Comparison of ENCODE assay signal across 9 cellular contexts in genomic region chr6:72084992-72085569, GRCh38.
A peak's percentile ranks its signal among the peaks of the same experiment; 100 is the strongest.
DNase-seq lines count a peak whose midpoint lies in the region; ATAC-seq and TF ChIP-seq lines count a peak whose summit lies in the region.
"Had no signal": no experiment of that assay in that cellular context is flagged by ENCODE, and none has a peak within 500 bp of the region (broad histone marks: within the 10 kb centered on the region; RNA-seq: fewer than 3 reads in every experiment).

No MANE protein-coding gene starts in this region.

- intact Hi-C loops in heart left ventricle (cut with DNase I) (loop anchor here in 9 of 10 donors (2.0 to 10.0 kb wide), 6 partner anchors 460 to 700 kb away; no protein-coding TSS in a partner anchor), Right ventricle myocardium inferior (cut with DNase I) (loop anchor here (5.0 kb wide), 1 partner anchor 548 kb away; no protein-coding TSS in a partner anchor), Panc1 (cut with micrococcal nuclease; ENCODE audit: unreplicated experiment) (loop anchor here (1.0 to 10.0 kb wide), 3 partner anchors 463 to 700 kb away; no protein-coding TSS in a partner anchor)

- no peak for TF ChIP-seq POLR2A in heart left ventricle (IDR thresholded peaks at IDR 0.05)

- ATAC-seq in heart left ventricle: no peak
- no peak for ATAC-seq in Right ventricle myocardium inferior
- ATAC-seq in Panc1: no peak
- ATAC-seq in stimulated activated naive CD8-positive, alpha-beta T cell treated with anti-CD3 and anti-CD28 coated beads, Interleukin-15, Interleukin-2, amounts not matched to agents 100 U/mL and 50 U/mL, for 24 hours: no peak
- ATAC-seq in GM19023 (IDR thresholded peaks at IDR 0.05; ENCODE audit: unreplicated experiment): no peak

- peak; percentile 25 to 66 (median 50) for TF ChIP-seq CTCF in heart left ventricle (IDR thresholded peaks at IDR 0.05)
- peak; percentile 49; the same call in 1 of the 2 replicates for TF ChIP-seq CTCF in Panc1 (IDR thresholded peaks at IDR 0.05)
- TF ChIP-seq CTCF in fibroblast of mammary gland (conservative IDR thresholded peaks at IDR 0.05; ENCODE audit: control insufficient read depth, insufficient read depth, low read depth, low read length): peak; percentile 37
- peak; percentile 85 for TF ChIP-seq CTCF in type B pancreatic cell (conservative IDR thresholded peaks at IDR 0.05)

- WGBS in heart left ventricle, 4 donors: 0 to 2% (median 0%) methylated on average over 1 of the region's 1 CpG

- no peak overlapping the region for H3K4me3 Mint-ChIP-seq in type B pancreatic cell

- DNase-seq in heart left ventricle (no peak), Right ventricle myocardium inferior (ENCODE audit: missing footprints) (no peak), Panc1 (ENCODE audit: low read depth, low spot score) (no peak), fibroblast of mammary gland (ENCODE audit: low read depth) (peak; percentile 28), type B pancreatic cell (ENCODE audit: extremely low spot score, unreplicated experiment) (no peak)
- no peak for DNase-seq in stimulated activated naive CD8-positive, alpha-beta T cell treated with anti-CD3 and anti-CD28 coated beads, Interleukin-15, Interleukin-2, amounts not matched to agents 100 U/mL and 50 U/mL, for 24 hours
- no peak for DNase-seq in stimulated activated CD4-positive, alpha-beta T cell treated with anti-CD3 and anti-CD28 coated beads, Interleukin-2, amount 100 ng/mL, for 48 hours
- DNase-seq: T-helper 9 cell had no signal

- no peaks in the 10 kb centered on the region for H3K9me3 Mint-ChIP-seq in type B pancreatic cell

- H3K4me1 Mint-ChIP-seq in type B pancreatic cell (ENCODE audit: unreplicated experiment): no peaks in the 10 kb centered on the region

- H3K27me3 ChIP-seq in heart left ventricle: peaks cover 0 to 9% (median 0%) of the 10 kb centered on the region in 9 donors
- peaks cover 14% of the 10 kb centered on the region; the same call in 1 of the 2 replicates for H3K27me3 ChIP-seq in Panc1 (ENCODE audit: control insufficient read depth, insufficient read depth, low read length)

- no peaks in the 10 kb centered on the region for H3K4me1 ChIP-seq in heart left ventricle
- H3K4me1 ChIP-seq in Panc1 (ENCODE audit: control insufficient read depth, insufficient read depth, low read length): no peaks in the 10 kb centered on the region

- CTCF ChIA-PET in Panc1 (lab: Charles Lee): no interaction called here

- no TSS peak for BruUV-seq in Panc1 (replicated peaks; lab: Mats Ljungman, UMichigan)

- in situ Hi-C loops in Panc1 (cut with HindIII; ENCODE audit: low pct_unique_long_range_greater_than_20kb, low sequenced_read_pairs): no loop called here

- no peak overlapping the region for H3K27ac Mint-ChIP-seq in type B pancreatic cell

- POLR2A ChIA-PET in Panc1 (lab: Charles Lee): no interaction called here

- no peak overlapping the region for H3K4me3 ChIP-seq in heart left ventricle
- no peak overlapping the region for H3K4me3 ChIP-seq in Panc1 (ENCODE audit: low read depth in 2 of 2, low read length in 2 of 2)
- H3K4me3 ChIP-seq in fibroblast of mammary gland (ENCODE audit: control insufficient read depth, low read depth, low read length): no peak overlapping the region

- H3K36me3 ChIP-seq in heart left ventricle (no peaks in the 10 kb centered on the region), Panc1 (ENCODE audit: control insufficient read depth, insufficient read depth, low read length) (no peaks in the 10 kb centered on the region)

- no peaks in the 10 kb centered on the region for H3K36me3 Mint-ChIP-seq in type B pancreatic cell

- peaks cover 5% of the 10 kb centered on the region for H3K27me3 Mint-ChIP-seq in type B pancreatic cell

- H3K9me3 ChIP-seq in heart left ventricle: no peaks in the 10 kb centered on the region
- H3K9me3 ChIP-seq in Panc1 (ENCODE audit: control insufficient read depth, insufficient read depth, low read depth, low read length): no peaks in the 10 kb centered on the region

- no peak overlapping the region for H3K27ac ChIP-seq in heart left ventricle
- no peak overlapping the region for H3K27ac ChIP-seq in Panc1 (ENCODE audit: low read length)
